In the genomic region with DNA sequence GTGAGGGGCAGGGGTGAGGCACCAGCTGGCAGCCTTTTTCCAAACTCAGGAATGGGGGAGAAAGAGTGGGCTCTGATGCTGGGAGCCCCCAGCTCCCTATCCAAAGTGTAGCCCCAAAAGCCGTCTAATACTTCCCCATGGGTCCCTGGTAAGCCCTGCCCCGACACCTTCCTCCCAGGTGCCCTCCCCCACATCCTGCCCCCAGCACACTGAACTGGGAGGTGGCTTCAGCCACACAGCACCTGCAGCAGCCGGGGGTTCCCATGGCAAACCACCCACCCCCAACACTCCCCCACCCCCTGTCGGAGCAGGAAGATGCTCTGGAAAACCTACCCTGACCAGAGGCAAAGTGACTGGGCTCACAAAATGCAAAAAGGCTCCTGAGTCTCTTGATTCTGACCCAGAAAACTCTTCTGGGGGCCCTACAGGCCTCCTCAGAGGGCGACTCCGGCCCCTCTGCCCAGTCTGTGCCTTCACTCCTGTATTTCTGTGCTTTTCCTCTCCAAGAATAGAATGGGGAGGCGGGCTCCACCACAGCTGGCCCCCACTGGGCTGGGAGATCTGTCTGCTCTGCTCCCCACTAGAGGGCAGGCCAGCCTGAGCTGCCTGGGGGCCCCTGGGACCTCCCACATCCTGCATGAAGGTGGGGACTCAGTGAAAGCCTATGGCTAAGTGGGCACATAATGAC, we compare ENCODE assay signal across 8 cellular contexts.
DNase-seq lines count a peak whose midpoint lies in the region; ATAC-seq, FAIRE-seq and TF ChIP-seq lines count a peak whose summit lies in the region.

No MANE protein-coding gene starts in this region.

- H3K4me3 ChIP-seq in HEK293 (ENCODE audit: low read depth, low read length) (no peak overlapping the region), astrocyte of the cerebellum (ENCODE audit: low read depth, low read length) (no peak overlapping the region), upper lobe of left lung (no peak overlapping the region)

- CTCF ChIA-PET in HEK293 (lab: Yijun Ruan, JAX), result interaction anchor here (0.8 to 2.2 kb wide), 6 partner anchors 11 to 99 kb away, joined by 3 to 10 read pairs (median 3); no protein-coding TSS in a partner anchor

- TF ChIP-seq POLR2A in upper lobe of left lung (IDR thresholded peaks at IDR 0.05), result no peak

- TF ChIP-seq EP300 in upper lobe of left lung (IDR thresholded peaks at IDR 0.05), result no peak

- H3K36me3 ChIP-seq in HEK293 (ENCODE audit: control insufficient read depth in 2 of 2, insufficient read depth in 1 of 2, low read length in 2 of 2) (no peaks in the 10 kb centered on the region), upper lobe of left lung (no peaks in the 10 kb centered on the region)

- H3K9me3 ChIP-seq in HEK293 (ENCODE audit: control insufficient read depth, insufficient read depth, low read depth, low read length) (no peaks in the 10 kb centered on the region), upper lobe of left lung (no peaks in the 10 kb centered on the region)

- DNase-seq in ELR (ENCODE audit: low read depth) (peak; percentile 45), astrocyte of the cerebellum (ENCODE audit: low read depth) (no peak), memory B cell (ENCODE audit: low spot score in 2 of 2) (peak; percentile 50 to 52), upper lobe of left lung (no peak), RCC 7860 (ENCODE audit: low spot score) (no peak)

- 70 to 76% methylated on average over 6 to 7 of the region's 7 CpGs for WGBS in upper lobe of left lung, 2 donors

- H3K4me1 ChIP-seq in HEK293 (ENCODE audit: control insufficient read depth, insufficient read depth, low read length) (peaks cover 10% of the 10 kb centered on the region), upper lobe of left lung (peaks cover 32 to 72% (median 41%) of the 10 kb centered on the region in 4 donors)

- no peak overlapping the region for H3K27ac ChIP-seq in HEK293 (ENCODE audit: extremely low read depth, low read depth, low read length)
- peak overlapping the region in 2 of 4 donors; percentile 30 to 35 for H3K27ac ChIP-seq in upper lobe of left lung

- FAIRE-seq in RCC 7860 (lab: Jason Lieb, UNC), result no peak

- no peaks in the 10 kb centered on the region for H3K27me3 ChIP-seq in upper lobe of left lung

- ATAC-seq in SK-N-SH treated with all-trans-retinoic acid at 6 μM for 48 hours, result peak; percentile 62
- ATAC-seq in memory B cell (ENCODE audit: low read depth), result peak; percentile 83
- ATAC-seq in upper lobe of left lung (ENCODE audit: low FRiP score in 2 of 2), result no peak
- ATAC-seq in HG03378 (IDR thresholded peaks at IDR 0.05; ENCODE audit: unreplicated experiment), result no peak

- H3K9me3 Mint-ChIP-seq in memory B cell, result no peaks in the 10 kb centered on the region

- peak overlapping the region; percentile 85 for H3K27ac Mint-ChIP-seq in memory B cell

- H3K4me3 Mint-ChIP-seq in memory B cell, result peak overlapping the region; percentile 81

- TF ChIP-seq CTCF in HEK293 (tag by site-specific recombination; IDR thresholded peaks at IDR 0.05), result peak; percentile 61
- TF ChIP-seq CTCF in astrocyte of the cerebellum (IDR thresholded peaks at IDR 0.05; ENCODE audit: low read depth, low read length, missing control alignments), result peak; percentile 57
- peak in 5 of 6 experiments; percentile 13 to 49 (median 34) for TF ChIP-seq CTCF in upper lobe of left lung (IDR thresholded peaks at IDR 0.05)

- no peaks in the 10 kb centered on the region for H3K27me3 Mint-ChIP-seq in memory B cell

- peaks cover 4% of the 10 kb centered on the region for H3K36me3 Mint-ChIP-seq in memory B cell

- POLR2A ChIA-PET in HEK293 (lab: Yijun Ruan, JAX), result no interaction called here

- peaks cover 51% of the 10 kb centered on the region for H3K4me1 Mint-ChIP-seq in memory B cell

- in situ Hi-C loops in astrocyte of the cerebellum (cut with HindIII; ENCODE audit: low sequenced_read_pairs), result no loop called here

TF ChIP-seq in HEK293, 187 proteins besides CTCF, POLR2A, EP300 and RAD21:
- peak; percentile 46 for TF ChIP-seq PATZ1 (tag by site-specific recombination; IDR thresholded peaks at IDR 0.05)
- no peak for TF ChIP-seq ZSCAN18 (tag by site-specific recombination; IDR thresholded peaks at IDR 0.05)
TF ChIP-seq in HEK293: peak in this region for 1.

TF ChIP-seq in SK-N-SH treated with all-trans-retinoic acid at 6 μM for 48 hours, 23 proteins besides CTCF, POLR2A, EP300 and RAD21:
- TF ChIP-seq ZFP3 (CRISPR knock-in tag; IDR thresholded peaks at IDR 0.05) (no peak), SNAI2 (CRISPR knock-in tag; IDR thresholded peaks at IDR 0.05) (no peak), TOX (CRISPR knock-in tag; IDR thresholded peaks at IDR 0.05; ENCODE audit: borderline replicate concordance) (no peak), OSR1 (CRISPR knock-in tag; IDR thresholded peaks at IDR 0.05) (no peak), ESRRG (CRISPR knock-in tag; IDR thresholded peaks at IDR 0.05) (no peak), CREB5 (CRISPR knock-in tag; IDR thresholded peaks at IDR 0.05; ENCODE audit: low read depth) (no peak), POU6F1 (CRISPR knock-in tag; IDR thresholded peaks at IDR 0.05; ENCODE audit: borderline replicate concordance, low read depth) (no peak)
- TF ChIP-seq, protein P1, sequence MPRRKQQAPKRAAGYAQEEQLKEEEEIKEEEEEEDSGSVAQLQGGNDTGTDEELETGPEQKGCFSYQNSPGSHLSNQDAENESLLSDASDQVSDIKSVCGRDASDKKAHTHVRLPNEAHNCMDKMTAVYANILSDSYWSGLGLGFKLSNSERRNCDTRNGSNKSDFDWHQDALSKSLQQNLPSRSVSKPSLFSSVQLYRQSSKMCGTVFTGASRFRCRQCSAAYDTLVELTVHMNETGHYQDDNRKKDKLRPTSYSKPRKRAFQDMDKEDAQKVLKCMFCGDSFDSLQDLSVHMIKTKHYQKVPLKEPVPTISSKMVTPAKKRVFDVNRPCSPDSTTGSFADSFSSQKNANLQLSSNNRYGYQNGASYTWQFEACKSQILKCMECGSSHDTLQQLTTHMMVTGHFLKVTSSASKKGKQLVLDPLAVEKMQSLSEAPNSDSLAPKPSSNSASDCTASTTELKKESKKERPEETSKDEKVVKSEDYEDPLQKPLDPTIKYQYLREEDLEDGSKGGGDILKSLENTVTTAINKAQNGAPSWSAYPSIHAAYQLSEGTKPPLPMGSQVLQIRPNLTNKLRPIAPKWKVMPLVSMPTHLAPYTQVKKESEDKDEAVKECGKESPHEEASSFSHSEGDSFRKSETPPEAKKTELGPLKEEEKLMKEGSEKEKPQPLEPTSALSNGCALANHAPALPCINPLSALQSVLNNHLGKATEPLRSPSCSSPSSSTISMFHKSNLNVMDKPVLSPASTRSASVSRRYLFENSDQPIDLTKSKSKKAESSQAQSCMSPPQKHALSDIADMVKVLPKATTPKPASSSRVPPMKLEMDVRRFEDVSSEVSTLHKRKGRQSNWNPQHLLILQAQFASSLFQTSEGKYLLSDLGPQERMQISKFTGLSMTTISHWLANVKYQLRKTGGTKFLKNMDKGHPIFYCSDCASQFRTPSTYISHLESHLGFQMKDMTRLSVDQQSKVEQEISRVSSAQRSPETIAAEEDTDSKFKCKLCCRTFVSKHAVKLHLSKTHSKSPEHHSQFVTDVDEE (CRISPR knock-in tag; IDR thresholded peaks at IDR 0.05), result no peak
TF ChIP-seq in SK-N-SH treated with all-trans-retinoic acid at 6 μM for 48 hours: peak in this region for 0.

Comparison
In these comparisons a context has a peak if more than half of its experiments do, and no peak if none do; other contexts are left out.
1. DNase-seq: peak in ELR (single experiment) and memory B cell (2 of 2); none in astrocyte of the cerebellum (single experiment), upper lobe of left lung (0 of 2) and RCC 7860 (single experiment).
2. ATAC-seq: peak in SK-N-SH treated with all-trans-retinoic acid at 6 μM for 48 hours (single experiment) and memory B cell (single experiment); none in upper lobe of left lung (0 of 2) and HG03378 (single experiment).
3. Peak in every context shown above with its lines, with median percentiles within 50 percentile points of each other: CTCF ChIP-seq.